In the genomic region with DNA sequence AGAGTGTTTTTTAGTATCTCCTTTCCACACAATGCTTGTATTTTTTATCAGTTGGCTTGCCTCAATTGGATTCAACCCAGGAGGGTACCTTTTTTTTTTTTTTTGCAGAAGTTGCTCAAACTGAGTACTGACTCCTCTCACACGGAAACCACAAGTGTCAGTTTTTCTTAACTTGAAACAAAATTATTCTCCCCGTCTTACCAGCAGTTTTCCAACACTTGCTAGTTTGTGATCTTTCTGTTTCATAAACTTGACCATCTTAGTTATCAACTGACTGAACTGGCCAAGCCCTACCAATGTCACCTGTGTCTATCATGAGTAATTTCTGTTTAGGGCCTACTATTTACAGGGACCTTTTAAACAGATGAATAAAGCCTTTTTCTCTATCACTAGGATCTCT, we compare ENCODE assay signal across 10 cellular contexts. TPM values are rescaled to one million over a fixed set of nuclear protein-coding genes. Genes with fewer than 3 reads are reported as not detected.
A peak's percentile ranks its signal among the peaks of the same experiment; 100 is the strongest.
DNase-seq lines count a peak whose midpoint lies in the region; ATAC-seq lines count a peak whose summit lies in the region.
"Had no signal": no experiment of that assay in that cellular context is flagged by ENCODE, and none has a peak within 500 bp of the region (broad histone marks: within the 10 kb centered on the region; RNA-seq: fewer than 3 reads in every experiment).

No MANE protein-coding gene starts in this region.

- no peaks in the 10 kb centered on the region for H3K36me3 Mint-ChIP-seq in activated T-helper 17 cell treated with anti-CD3 and anti-CD28 coated beads, Interleukin-2, amount 50 U/mL, for 72 hours (ENCODE audit: low read depth)

- peak overlapping the region; percentile 1 for H3K27ac Mint-ChIP-seq in activated T-helper 17 cell treated with anti-CD3 and anti-CD28 coated beads, Interleukin-2, amount 50 U/mL, for 72 hours
- H3K27ac Mint-ChIP-seq: nephron had no signal

- H3K27me3 Mint-ChIP-seq in activated T-helper 17 cell treated with anti-CD3 and anti-CD28 coated beads, Interleukin-2, amount 50 U/mL, for 72 hours = peaks cover 15% of the 10 kb centered on the region

- ATAC-seq in GM18498 (IDR thresholded peaks at IDR 0.05; ENCODE audit: unreplicated experiment) (peak; percentile 71), GM21381 (IDR thresholded peaks at IDR 0.05; ENCODE audit: unreplicated experiment) (peak; percentile 67), HG03432 (IDR thresholded peaks at IDR 0.05; ENCODE audit: unreplicated experiment) (peak; percentile 81)
- peak; percentile 90 for ATAC-seq in activated T-helper 17 cell treated with anti-CD3 and anti-CD28 coated beads, Interleukin-2, amount 50 U/mL, for 72 hours (replicated peaks)

- no peaks in the 10 kb centered on the region for H3K9me3 Mint-ChIP-seq in activated T-helper 17 cell treated with anti-CD3 and anti-CD28 coated beads, Interleukin-2, amount 50 U/mL, for 72 hours

- H3K4me3 Mint-ChIP-seq in activated T-helper 17 cell treated with anti-CD3 and anti-CD28 coated beads, Interleukin-2, amount 50 U/mL, for 72 hours = no peak overlapping the region
- H3K4me3 Mint-ChIP-seq: nephron had no signal

- no peaks in the 10 kb centered on the region for H3K4me1 Mint-ChIP-seq in activated T-helper 17 cell treated with anti-CD3 and anti-CD28 coated beads, Interleukin-2, amount 50 U/mL, for 72 hours

- DNase-seq in DMS153 (lab: John Stamatoyannopoulos, UW) (no peak), NCI-H1930 (lab: John Stamatoyannopoulos, UW) (no peak), DMS53 (lab: John Stamatoyannopoulos, UW) (no peak), DMS 273 (lab: John Stamatoyannopoulos, UW; ENCODE audit: unreplicated experiment) (no peak)
- DNase-seq: IMR-90 had no signal

RNA-seq across cellular contexts. Expression of a gene that starts 34.1 kb away (rescaled TPM):
- 10 to 100 TPM; 37.1 to 48.2 TPM for total RNA-seq in activated T-helper 17 cell treated with anti-CD3 and anti-CD28 coated beads, Interleukin-2, amount 50 U/mL, for 72 hours
